ENCODE assay signal across 11 cellular contexts in genomic region chr1:205225901-205226765, GRCh38. TPM values are rescaled to one million over a fixed set of nuclear protein-coding genes. Genes with fewer than 3 reads are reported as not detected.
DNase-seq lines count a peak whose midpoint lies in the region; ATAC-seq and TF ChIP-seq lines count a peak whose summit lies in the region.
"Had no signal": no experiment of that assay in that cellular context is flagged by ENCODE, and none has a peak within 500 bp of the region (broad histone marks: within the 10 kb centered on the region; RNA-seq: fewer than 3 reads in every experiment).

No MANE protein-coding gene starts in this region.

- DNase-seq in COR-L47 (lab: John Stamatoyannopoulos, UW), result peak; percentile 52
- no peak for DNase-seq in HCT116 (ENCODE audit: low read depth, low spot score)
- DNase-seq in WTC11 (ENCODE audit: low spot score), result no peak
- DNase-seq in mesothelial cell of epicardium (ENCODE audit: low spot score in 2 of 2, unreplicated experiment in 2 of 2), result no peak
- no peak for DNase-seq in HuH-7 (ENCODE audit: low spot score)
- DNase-seq in T-helper 2 cell treated with Interferon-gamma antibody and Interleukin-4, amounts not matched to agents 5 μg/mL and 100 μg/mL, for 36 hours (ENCODE audit: low spot score), result no peak
- no peak for DNase-seq in HK-2 (ENCODE audit: unreplicated experiment)
- DNase-seq: amniotic stem cell; effector CD4-positive, alpha-beta T cell had no signal

- BruUV-seq in HCT116 (replicated peaks; lab: Mats Ljungman, UMichigan), result no TSS peak

- H3K9me3 Mint-ChIP-seq in WTC11 (no peaks in the 10 kb centered on the region), mesothelial cell of epicardium (no peaks in the 10 kb centered on the region)
- no peaks in the 10 kb centered on the region for H3K9me3 Mint-ChIP-seq in T-helper 2 cell treated with Interferon-gamma antibody and Interleukin-4, amounts not matched to agents 5 μg/mL and 100 μg/mL, for 36 hours

- no peaks in the 10 kb centered on the region for H4K20me1 ChIP-seq in HCT116 (ENCODE audit: insufficient read depth)

- TF ChIP-seq CTCF in HCT116 (IDR thresholded peaks at IDR 0.05 in 2 of 3, conservative IDR thresholded peaks at IDR 0.05 in 1 of 3; ENCODE audit: borderline replicate concordance in 1 of 3, insufficient read depth in 1 of 3, low read depth in 2 of 3, low read length in 2 of 3), result no peak
- TF ChIP-seq CTCF in WTC11 (IDR thresholded peaks at IDR 0.05), result no peak
- no peak for TF ChIP-seq CTCF in mesothelial cell of epicardium (IDR thresholded peaks at IDR 0.05; ENCODE audit: unreplicated experiment)

- H3K27me3 ChIP-seq in HCT116 (ENCODE audit: insufficient read depth, low read length), result no peaks in the 10 kb centered on the region

- H3K4me3 Mint-ChIP-seq in WTC11, result peak overlapping the region; percentile 77
- peak overlapping the region; percentile 2 for H3K4me3 Mint-ChIP-seq in mesothelial cell of epicardium
- H3K4me3 Mint-ChIP-seq in T-helper 2 cell treated with Interferon-gamma antibody and Interleukin-4, amounts not matched to agents 5 μg/mL and 100 μg/mL, for 36 hours, result no peak overlapping the region

- RAD21 ChIA-PET in HCT116 (lab: Charles Lee; ENCODE audit: low non-redundant PET in 1 of 2, low total read pairs in 2 of 2, uncharacterized antibody in 2 of 2, unreplicated experiment in 2 of 2), result no interaction called here

- H3K4me1 ChIP-seq in HCT116 (ENCODE audit: control insufficient read depth in 1 of 2, insufficient read depth in 2 of 2, low read length in 2 of 2), result peaks cover 11 to 28% of the 10 kb centered on the region in 2 experiments; a peak in 3 of 4 replicates

- H3K27ac Mint-ChIP-seq in WTC11 (peak overlapping the region; percentile 95), mesothelial cell of epicardium (peak overlapping the region; percentile 78)
- H3K27ac Mint-ChIP-seq in T-helper 2 cell treated with Interferon-gamma antibody and Interleukin-4, amounts not matched to agents 5 μg/mL and 100 μg/mL, for 36 hours, result no peak overlapping the region

- H3K27ac ChIP-seq in HCT116 (ENCODE audit: low read depth, low read length), result no peak overlapping the region
- H3K27ac ChIP-seq: HL-60 had no signal

- H3K4me3 ChIP-seq in HCT116 (replicated peaks in 1 of 2; ENCODE audit: low read depth in 1 of 2, low read length in 2 of 2), result no peak overlapping the region

- H3K9me3 ChIP-seq in HCT116 (ENCODE audit: control insufficient read depth in 1 of 2, insufficient read depth in 1 of 2, low read depth in 1 of 2, low read length in 2 of 2), result no peaks in the 10 kb centered on the region

- CTCF ChIA-PET in HCT116 (lab: Charles Lee), result no interaction called here
- CTCF ChIA-PET in WTC11 (lab: Charles Lee), result interaction anchor here (2.1 to 5.1 kb wide), 4 partner anchors 30 to 164 kb away, joined by 5 to 166 read pairs (median 16); no protein-coding TSS in a partner anchor

- H3K4me1 Mint-ChIP-seq in WTC11, result peaks cover 34% of the 10 kb centered on the region
- peaks cover 35% of the 10 kb centered on the region for H3K4me1 Mint-ChIP-seq in mesothelial cell of epicardium
- peaks cover 27% of the 10 kb centered on the region for H3K4me1 Mint-ChIP-seq in T-helper 2 cell treated with Interferon-gamma antibody and Interleukin-4, amounts not matched to agents 5 μg/mL and 100 μg/mL, for 36 hours (ENCODE audit: low read depth)

- POLR2A ChIA-PET in HCT116 (lab: Charles Lee) (interaction anchor here (1.4 kb wide), 1 partner anchor 104 kb away, joined by 3 read pairs; the partner anchor contains the start of gene RBBP5), WTC11 (lab: Charles Lee) (interaction anchor here (1.0 kb wide), 1 partner anchor 83 kb away, joined by 3 read pairs; no protein-coding TSS in a partner anchor)

- H3K79me2 ChIP-seq in HCT116 (ENCODE audit: insufficient read depth, low read length), result no peaks in the 10 kb centered on the region

- TF ChIP-seq RAD21 in HCT116 (IDR thresholded peaks at IDR 0.05; ENCODE audit: low read depth), result no peak

- H3K9ac ChIP-seq in HCT116 (ENCODE audit: low read length), result no peak overlapping the region

- no peak overlapping the region for H2AFZ ChIP-seq in HCT116 (ENCODE audit: low read depth, low read length, poor library complexity, severe bottlenecking)

- intact Hi-C loops in HCT116 (cut with micrococcal nuclease), result no loop called here

- 0 out of 2 replicates have a peak overlapping the region, but pooled peaks have one; percentile 96 for H3K4me2 ChIP-seq in HCT116 (ENCODE audit: low read length)

- no peaks in the 10 kb centered on the region for H3K9me2 ChIP-seq in HCT116 (ENCODE audit: insufficient read depth)

- TF ChIP-seq POLR2A in HCT116 (IDR thresholded peaks at IDR 0.05; ENCODE audit: borderline replicate concordance, extremely low read depth, insufficient read depth, insufficient read length), result no peak

- ATAC-seq in HCT116 (no peak), WTC11 (no peak), HG03025 (IDR thresholded peaks at IDR 0.05; ENCODE audit: low FRiP score, unreplicated experiment) (no peak)

- H3K36me3 ChIP-seq in HCT116 (ENCODE audit: control insufficient read depth in 1 of 2, insufficient read depth in 2 of 2, low read length in 2 of 2), result no peaks in the 10 kb centered on the region

- no peaks in the 10 kb centered on the region for H3K36me3 Mint-ChIP-seq in WTC11
- H3K36me3 Mint-ChIP-seq in mesothelial cell of epicardium, result no peaks in the 10 kb centered on the region
- no peaks in the 10 kb centered on the region for H3K36me3 Mint-ChIP-seq in T-helper 2 cell treated with Interferon-gamma antibody and Interleukin-4, amounts not matched to agents 5 μg/mL and 100 μg/mL, for 36 hours (ENCODE audit: low read depth)

- H3K27me3 Mint-ChIP-seq in WTC11 (ENCODE audit: low read depth), result peaks cover 15% of the 10 kb centered on the region
- H3K27me3 Mint-ChIP-seq in mesothelial cell of epicardium (ENCODE audit: low read depth), result peaks cover 18% of the 10 kb centered on the region
- H3K27me3 Mint-ChIP-seq in T-helper 2 cell treated with Interferon-gamma antibody and Interleukin-4, amounts not matched to agents 5 μg/mL and 100 μg/mL, for 36 hours (ENCODE audit: low read depth), result peaks cover 43% of the 10 kb centered on the region

TF ChIP-seq in HCT116, 20 proteins besides CTCF, POLR2A, EP300 and RAD21:
- no peak for TF ChIP-seq TCF7L2 (IDR thresholded peaks at IDR 0.05; ENCODE audit: borderline replicate concordance, extremely low read depth, insufficient read depth, insufficient read length)
- no peak for TF ChIP-seq JUND (IDR thresholded peaks at IDR 0.05)
- TF ChIP-seq EZH2 (IDR thresholded peaks at IDR 0.05), result no peak
- no peak for TF ChIP-seq ELF1 (IDR thresholded peaks at IDR 0.05; ENCODE audit: borderline replicate concordance, low read depth)
- TF ChIP-seq EZH2phosphoT487 (IDR thresholded peaks at IDR 0.05; ENCODE audit: borderline replicate concordance), result no peak
- no peak for TF ChIP-seq ATF3 (IDR thresholded peaks at IDR 0.05)

TF ChIP-seq in WTC11, 78 proteins besides CTCF, POLR2A, EP300 and RAD21:
- TF ChIP-seq ZNF425 (CRISPR knock-in tag; conservative IDR thresholded peaks at IDR 0.05) (no peak), ZNF671 (CRISPR knock-in tag; IDR thresholded peaks at IDR 0.05) (no peak), MLX (CRISPR knock-in tag; IDR thresholded peaks at IDR 0.05) (no peak)

RNA-seq across cellular contexts. Expression of gene TMCC2, which starts 1.6 kb away (rescaled TPM):
- 2.7 TPM for total RNA-seq in HCT116 (2021; ENCODE audit: unreplicated experiment)
- polyA plus RNA-seq in HCT116 (2012), result 2.5 and 2.6 TPM in 2 replicates
- 9.5 to 11.2 TPM (median 11.2 TPM) in 3 replicates for total RNA-seq in WTC11 (2021)
- 6.1 to 6.8 TPM (median 6.5 TPM) in 3 replicates for total RNA-seq in mesothelial cell of epicardium

RNA-seq across cellular contexts. Expression of gene DSTYK, which starts 14.6 kb away (rescaled TPM):
- total RNA-seq in HCT116 (2021; ENCODE audit: unreplicated experiment), result 6.6 TPM
- 3.1 and 3.5 TPM in 2 replicates for polyA plus RNA-seq in HCT116 (2012)
- total RNA-seq in WTC11 (2021), result 10.3 to 11.6 TPM (median 11.0 TPM) in 3 replicates
- total RNA-seq in mesothelial cell of epicardium, result 18.3 to 19.5 TPM (median 18.3 TPM) in 3 replicates
